In the genomic region with DNA sequence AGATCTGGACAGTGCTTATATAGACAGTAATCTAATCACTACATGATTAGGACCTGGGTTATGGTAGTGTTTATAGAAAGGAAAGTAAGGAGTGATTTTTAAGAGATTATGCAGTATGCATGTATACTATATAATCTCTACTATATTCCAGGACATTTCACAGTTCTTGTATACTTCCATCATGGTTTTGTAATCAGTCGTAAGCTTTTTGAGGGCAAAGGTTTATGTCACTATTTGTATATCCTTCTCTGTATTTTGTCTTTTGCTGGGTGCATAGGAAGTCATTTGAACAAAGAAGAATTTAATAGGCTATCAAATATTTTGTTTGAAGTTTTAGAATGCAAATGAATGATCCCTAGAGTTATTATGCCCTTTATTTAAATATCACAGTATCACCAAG, we compare ENCODE assay signal across 20 cellular contexts. TPM values are rescaled to one million over a fixed set of nuclear protein-coding genes. Genes with fewer than 3 reads are reported as not detected.
DNase-seq lines count a peak whose midpoint lies in the region; ATAC-seq, FAIRE-seq and TF ChIP-seq lines count a peak whose summit lies in the region.
"Had no signal": no experiment of that assay in that cellular context is flagged by ENCODE, and none has a peak within 500 bp of the region (broad histone marks: within the 10 kb centered on the region; RNA-seq: fewer than 3 reads in every experiment).

No MANE protein-coding gene starts in this region.

- BruUV-seq in HepG2 (replicated peaks; lab: Mats Ljungman, UMichigan) = no TSS peak

- peaks cover 9% of the 10 kb centered on the region; the same call in 1 of the 2 replicates for H4K20me1 ChIP-seq in HepG2 (ENCODE audit: insufficient read depth, low read length)

- H3K9me3 ChIP-seq in HepG2 (ENCODE audit: low read length) (no peaks in the 10 kb centered on the region), stomach (no peaks in the 10 kb centered on the region), uterus (no peaks in the 10 kb centered on the region)
- H3K9me3 ChIP-seq: MG63 had no signal

- no peak for FAIRE-seq in HepG2 (lab: Jason Lieb, UNC)
- FAIRE-seq: H1 had no signal

- H3K36me3 ChIP-seq in brain microvascular endothelial cell (replicated peaks) = no peaks in the 10 kb centered on the region
- peaks cover 0 to 9% of the 10 kb centered on the region in 2 experiments; a peak in 2 of 5 replicates for H3K36me3 ChIP-seq in HepG2 (replicated peaks in 1 of 2; ENCODE audit: control insufficient read depth in 1 of 2, insufficient read depth in 2 of 2, low read length in 2 of 2)
- H3K36me3 ChIP-seq in stomach = peaks cover 0 to 20% (median 14%) of the 10 kb centered on the region in 4 donors
- no peaks in the 10 kb centered on the region for H3K36me3 ChIP-seq in uterus
- H3K36me3 ChIP-seq: MG63 had no signal

- intact Hi-C loops in natural killer cell (cut with micrococcal nuclease) = no loop called here
- intact Hi-C loops in HepG2 (cut with micrococcal nuclease; ENCODE audit: unreplicated experiment) = loop anchor here (2.0 kb wide), 1 partner anchor 39 kb away; the partner anchor contains the start of gene RSBN1L
- intact Hi-C loops in stomach (cut with DNase I; ENCODE audit: low total_unique reads) = no loop called here
- intact Hi-C loops in uterus (cut with DNase I; ENCODE audit: low total_unique reads) = no loop called here

- peaks cover 34 to 39% of the 10 kb centered on the region in 2 donors for H3K4me1 Mint-ChIP-seq in natural killer cell
- peaks cover 17 to 24% of the 10 kb centered on the region in 2 donors for H3K4me1 Mint-ChIP-seq in natural killer cell treated with Interleukin-12 subunit alpha and Interleukin-12 subunit beta and Interleukin-15 and Interleukin-18, amount 100 ng/mL, for 72 hours (ENCODE audit: low read depth in 2 of 2)

- POLR2A ChIA-PET in HepG2 (lab: Yijun Ruan, JAX) = no interaction called here

- CTCF ChIA-PET in HepG2 (lab: Yijun Ruan, JAX; ENCODE audit: low intra/inter-chr PET ratio, low total read pairs) = no interaction called here

- TF ChIP-seq CTCF in natural killer cell (IDR thresholded peaks at IDR 0.05) (no peak), brain microvascular endothelial cell (IDR thresholded peaks at IDR 0.05; ENCODE audit: low read depth, low read length, missing control alignments) (no peak), HepG2 (CRISPR knock-in tag; IDR thresholded peaks at IDR 0.05) (no peak), stomach (IDR thresholded peaks at IDR 0.05) (no peak), uterus (IDR thresholded peaks at IDR 0.05) (no peak)

- no peaks in the 10 kb centered on the region for H3K9me3 Mint-ChIP-seq in natural killer cell
- H3K9me3 Mint-ChIP-seq in natural killer cell treated with Interleukin-12 subunit alpha and Interleukin-12 subunit beta and Interleukin-15 and Interleukin-18, amount 100 ng/mL, for 72 hours = no peaks in the 10 kb centered on the region

- peak in 1 of 3 donors; percentile 31 for ATAC-seq in natural killer cell
- ATAC-seq in natural killer cell treated with Interleukin-12 subunit alpha and Interleukin-12 subunit beta and Interleukin-15 and Interleukin-18, amount 100 ng/mL, for 72 hours = no peak
- ATAC-seq in HepG2 = no peak

- no peak overlapping the region for H3K4me3 ChIP-seq in brain microvascular endothelial cell (ENCODE audit: low read depth, low read length)
- no peak overlapping the region for H3K4me3 ChIP-seq in HepG2 (replicated peaks in 1 of 3; ENCODE audit: insufficient read depth in 1 of 3, low read depth in 2 of 3, low read length in 3 of 3)
- no peak overlapping the region for H3K4me3 ChIP-seq in stomach
- no peak overlapping the region for H3K4me3 ChIP-seq in uterus
- H3K4me3 ChIP-seq: MG63 had no signal

- H3K27ac ChIP-seq in brain microvascular endothelial cell (peak overlapping the region; percentile 73), HepG2 (ENCODE audit: extremely low read length, insufficient read depth, low read length) (peak overlapping the region; percentile 7), stomach (peak overlapping the region in 3 of 5 donors; percentile 0 to 65 (median 15)), uterus (no peak overlapping the region)
- H3K27ac ChIP-seq: HL-60 had no signal

- H3K36me3 Mint-ChIP-seq in natural killer cell = no peaks in the 10 kb centered on the region
- peaks cover 6% of the 10 kb centered on the region for H3K36me3 Mint-ChIP-seq in natural killer cell treated with Interleukin-12 subunit alpha and Interleukin-12 subunit beta and Interleukin-15 and Interleukin-18, amount 100 ng/mL, for 72 hours

- no peaks in the 10 kb centered on the region for H3K27me3 Mint-ChIP-seq in natural killer cell (ENCODE audit: low read depth in 2 of 2)
- no peaks in the 10 kb centered on the region for H3K27me3 Mint-ChIP-seq in natural killer cell treated with Interleukin-12 subunit alpha and Interleukin-12 subunit beta and Interleukin-15 and Interleukin-18, amount 100 ng/mL, for 72 hours

- H3K79me2 ChIP-seq in HepG2 (ENCODE audit: insufficient read depth, low read length) = peaks cover 49% of the 10 kb centered on the region

- no peak for DNase-seq in natural killer cell
- no peak for DNase-seq in natural killer cell treated with Interleukin-12 subunit alpha and Interleukin-12 subunit beta and Interleukin-15 and Interleukin-18, amount 100 ng/mL, for 72 hours (ENCODE audit: low spot score)
- DNase-seq in brain microvascular endothelial cell = no peak
- DNase-seq in HepG2 (ENCODE audit: low spot score) = no peak
- DNase-seq in stomach = no peak
- no peak for DNase-seq in uterus
- no peak for DNase-seq in NCI-H2107 treated with DMSO at 0.1 percent for 48 hours (lab: John Stamatoyannopoulos, UW; ENCODE audit: unreplicated experiment)
- DNase-seq in activated CD4-positive, alpha-beta T cell treated with anti-CD3 and anti-CD28 coated beads, Interleukin-2, amount 50 U/mL, for 4 hours = no peak
- DNase-seq: AML-193, GF-D8, KG1, MG63, NCI-H1105 treated with DMSO at 0.1 percent for 48 hours, NCI-H187 treated with DMSO at 0.1 percent for 48 hours, NCI-H2171 treated with DMSO at 0.1 percent for 48 hours, NCI-H510A, NCI-H82, SHP77 treated with DMSO at 0.1 percent for 48 hours had no signal

- H3K4me2 ChIP-seq in HepG2 (ENCODE audit: low read depth, low read length) = no peak overlapping the region

- TF ChIP-seq POLR2A in HepG2 (IDR thresholded peaks at IDR 0.05; ENCODE audit: insufficient read depth in 1 of 2, low read depth in 2 of 2, low read length in 2 of 2) (no peak), stomach (IDR thresholded peaks at IDR 0.05) (no peak), uterus (IDR thresholded peaks at IDR 0.05) (no peak)

- in situ Hi-C loops in brain microvascular endothelial cell (cut with HindIII; ENCODE audit: low pct_ligation_motif_present, low sequenced_read_pairs) = no loop called here
- in situ Hi-C loops in HepG2 (cut with HindIII; ENCODE audit: extremely low pct_ligation_motif_present, low pct_unique_long_range_greater_than_20kb) = no loop called here

- no peak overlapping the region for H2AFZ ChIP-seq in HepG2 (ENCODE audit: low read length)

- no peak overlapping the region for H3K4me3 Mint-ChIP-seq in natural killer cell
- no peak overlapping the region for H3K4me3 Mint-ChIP-seq in natural killer cell treated with Interleukin-12 subunit alpha and Interleukin-12 subunit beta and Interleukin-15 and Interleukin-18, amount 100 ng/mL, for 72 hours

- no peak for TF ChIP-seq RAD21 in HepG2 (CRISPR knock-in tag; IDR thresholded peaks at IDR 0.05)

- TF ChIP-seq EP300 in HepG2 (IDR thresholded peaks at IDR 0.05; ENCODE audit: low read depth in 2 of 2, low read length in 2 of 2) (no peak), HepG2 (CRISPR knock-in tag; IDR thresholded peaks at IDR 0.05; ENCODE audit: borderline replicate concordance) (no peak), stomach (IDR thresholded peaks at IDR 0.05) (no peak)

- peaks cover 44% of the 10 kb centered on the region for H3K4me1 ChIP-seq in HepG2 (ENCODE audit: insufficient read depth, low read length)
- H3K4me1 ChIP-seq in stomach = peaks cover 0 to 88% (median 46%) of the 10 kb centered on the region in 4 donors
- no peaks in the 10 kb centered on the region for H3K4me1 ChIP-seq in uterus

- H3K9ac ChIP-seq in HepG2 (ENCODE audit: insufficient read depth, low read depth, low read length) = no peak overlapping the region

- WGBS in HepG2 (ENCODE audit: low lambda C conversion rate) = 69% methylated on average over 1 of the region's 1 CpG
- 33 to 60% (median 44%) methylated on average over 1 of the region's 1 CpG for WGBS in stomach, 5 donors

- H3K27ac Mint-ChIP-seq in natural killer cell = peak overlapping the region; percentile 66 to 73
- H3K27ac Mint-ChIP-seq in natural killer cell treated with Interleukin-12 subunit alpha and Interleukin-12 subunit beta and Interleukin-15 and Interleukin-18, amount 100 ng/mL, for 72 hours = peak overlapping the region in 1 of 2 donors; percentile 28

- H3K27me3 ChIP-seq in brain microvascular endothelial cell (replicated peaks) (no peaks in the 10 kb centered on the region), HepG2 (ENCODE audit: control insufficient read depth in 1 of 2, insufficient read depth in 2 of 2, low read length in 2 of 2) (no peaks in the 10 kb centered on the region), stomach (no peaks in the 10 kb centered on the region), uterus (no peaks in the 10 kb centered on the region)
- H3K27me3 ChIP-seq: MG63 had no signal

RNA-seq across cellular contexts. Expression of gene RSBN1L, which starts 39.2 kb away (rescaled TPM):
- total RNA-seq in natural killer cell (10 to 100 TPM; 23.9 to 34.4 (median 33.4) TPM), HepG2 (2016; rRNA removed; fragmentation: Illumina TruSeq; extraction: Trizol) (21.3 and 25.9 TPM in 2 replicates), stomach (10 to 100 TPM; 11.0 to 68.3 (median 11.6) TPM), uterus (10 to 100 TPM; 25.1 to 55.7 (median 42.5) TPM)
- 10 to 100 TPM; 19.0 to 21.2 TPM for total RNA-seq in natural killer cell treated with Interleukin-12 subunit alpha and Interleukin-12 subunit beta and Interleukin-15 and Interleukin-18, amount 100 ng/mL, for 72 hours
- 15.6 and 19.7 TPM in 2 replicates for total RNA-seq in HepG2 (2016; cell fraction: cytosol; rRNA removed; fragmentation: Illumina TruSeq; extraction: Trizol; ENCODE audit: low read depth)
- total RNA-seq in HepG2 (2016; cell fraction: insoluble cytoplasmic fraction; rRNA removed; fragmentation: Illumina TruSeq; extraction: Trizol) = 18.9 and 19.6 TPM in 2 replicates
- total RNA-seq in HepG2 (2016; cell fraction: membrane; rRNA removed; fragmentation: Illumina TruSeq; extraction: Trizol) = 10.7 and 11.3 TPM in 2 replicates
- 13.9 and 15.9 TPM in 2 replicates for total RNA-seq in HepG2 (2016; cell fraction: nucleus; rRNA removed; fragmentation: Illumina TruSeq; extraction: Trizol)
- polyA plus RNA-seq in HepG2 (2011; rRNA removed) (7.7 and 7.9 TPM in 2 replicates), stomach (10 to 100 TPM in 1 of 3 donors, 1 to 10 TPM in 2; 4.2 to 15.4 (median 6.3) TPM)
- 3.0 and 4.2 TPM in 2 replicates for polyA plus RNA-seq in HepG2 (2011; cell fraction: cytosol; rRNA removed)
- 5.1 and 6.1 TPM in 2 replicates for polyA plus RNA-seq in HepG2 (2011; cell fraction: nucleus; rRNA removed)
- 11.0 and 12.9 TPM in 2 replicates for polyA plus RNA-seq in HepG2 (2012)
- 0.66 and 0.77 TPM in 2 replicates for polyA plus RNA-seq in HepG2 (2016; cell fraction: cytosol; fragmentation: Illumina TruSeq; extraction: Trizol; ENCODE audit: low read depth)
- 12.8 and 15.4 TPM in 2 replicates for polyA plus RNA-seq in HepG2 (2016; cell fraction: insoluble cytoplasmic fraction; fragmentation: Illumina TruSeq; extraction: Trizol; ENCODE audit: low read depth)
- 1.9 TPM in 2 replicates for polyA plus RNA-seq in HepG2 (2016; cell fraction: membrane; fragmentation: Illumina TruSeq; extraction: Trizol; ENCODE audit: low read depth)
- 16.3 and 17.5 TPM in 2 replicates for polyA plus RNA-seq in HepG2 (2016; cell fraction: nucleus; fragmentation: Illumina TruSeq; extraction: Trizol; ENCODE audit: insufficient read depth, low read depth)
- polyA minus RNA-seq in HepG2 (2011; rRNA and poly(A)+ RNA removed; ENCODE audit: low replicate concordance) = 7.7 and 8.4 TPM in 2 replicates
- polyA minus RNA-seq in HepG2 (2011; cell fraction: cytosol; rRNA and poly(A)+ RNA removed) = 14.1 and 20.3 TPM in 2 replicates
- 18.3 and 23.4 TPM in 2 replicates for polyA minus RNA-seq in HepG2 (2011; cell fraction: nucleus; rRNA and poly(A)+ RNA removed)

Comparison
In these comparisons a context has a peak if more than half of its experiments do, and no peak if none do; other contexts are left out.
1. H3K27ac ChIP-seq: peak in brain microvascular endothelial cell (single experiment), HepG2 (single experiment) and stomach (3 of 5); none in uterus (0 of 2).